ENCODE assay signal across 8 cellular contexts in genomic region chr6:109441069-109441816, GRCh38.
DNase-seq lines count a peak whose midpoint lies in the region; ATAC-seq lines count a peak whose summit lies in the region.

No MANE protein-coding gene starts in this region.

- peak; percentile 57 for DNase-seq in SKM-1 treated with dmso at 0.1 percent for 144 hours (lab: John Stamatoyannopoulos, UW; ENCODE audit: unreplicated experiment)
- DNase-seq in SKM-1 (lab: John Stamatoyannopoulos, UW; ENCODE audit: unreplicated experiment): no peak
- DNase-seq in NCI-H1092 treated with DMSO at 0.1 percent for 48 hours (lab: John Stamatoyannopoulos, UW): peak; percentile 50
- peak; percentile 25 to 31 for DNase-seq in activated CD4-positive, alpha-beta T cell treated with anti-CD3 and anti-CD28 coated beads, Interleukin-2, amount 50 U/mL, for 4 hours

- ATAC-seq in HG02610 (IDR thresholded peaks at IDR 0.05; ENCODE audit: unreplicated experiment): peak; percentile 14
- ATAC-seq in HG03565 (IDR thresholded peaks at IDR 0.05; ENCODE audit: unreplicated experiment): no peak

- H3K36me3 ChIP-seq in endocrine pancreas (ENCODE audit: control insufficient read depth, insufficient read depth, low read length) (peaks cover 6% of the 10 kb centered on the region), mucosa of rectum (ENCODE audit: control insufficient read depth in 2 of 2, insufficient read depth in 2 of 2, low read length in 2 of 2) (peaks cover 30 to 35% of the 10 kb centered on the region in 2 donors)

- H3K27ac ChIP-seq in mucosa of rectum (ENCODE audit: low read depth in 2 of 2, low read length in 2 of 2): peak overlapping the region; percentile 75 to 84

- no peaks in the 10 kb centered on the region for H3K4me1 ChIP-seq in endocrine pancreas (ENCODE audit: control insufficient read depth, insufficient read depth, low read length)
- peaks cover 15 to 20% of the 10 kb centered on the region in 2 donors for H3K4me1 ChIP-seq in mucosa of rectum (ENCODE audit: control insufficient read depth in 2 of 2, insufficient read depth in 2 of 2, low read length in 2 of 2)

- H3K27me3 ChIP-seq in endocrine pancreas (ENCODE audit: control insufficient read depth, insufficient read depth, low read length) (no peaks in the 10 kb centered on the region), mucosa of rectum (ENCODE audit: control insufficient read depth in 2 of 2, insufficient read depth in 2 of 2, low read length in 2 of 2) (no peaks in the 10 kb centered on the region)

- H3K4me3 ChIP-seq in endocrine pancreas (ENCODE audit: control insufficient read depth, insufficient read depth, low read length) (peak overlapping the region; percentile 67), mucosa of rectum (ENCODE audit: low read length in 2 of 2) (peak overlapping the region; percentile 74 to 89)

- peak overlapping the region; percentile 52 for H3K9ac ChIP-seq in endocrine pancreas (ENCODE audit: control insufficient read depth, insufficient read depth, low read length)
- H3K9ac ChIP-seq in mucosa of rectum (ENCODE audit: low read depth in 1 of 2, low read length in 2 of 2): peak overlapping the region; percentile 68 to 84

- no peaks in the 10 kb centered on the region for H3K9me3 ChIP-seq in endocrine pancreas (ENCODE audit: control insufficient read depth, low read length)
- no peaks in the 10 kb centered on the region for H3K9me3 ChIP-seq in mucosa of rectum (ENCODE audit: control insufficient read depth in 2 of 2, low read length in 2 of 2)
